1 cellular context compared by ENCODE assay signal in the genomic region with DNA sequence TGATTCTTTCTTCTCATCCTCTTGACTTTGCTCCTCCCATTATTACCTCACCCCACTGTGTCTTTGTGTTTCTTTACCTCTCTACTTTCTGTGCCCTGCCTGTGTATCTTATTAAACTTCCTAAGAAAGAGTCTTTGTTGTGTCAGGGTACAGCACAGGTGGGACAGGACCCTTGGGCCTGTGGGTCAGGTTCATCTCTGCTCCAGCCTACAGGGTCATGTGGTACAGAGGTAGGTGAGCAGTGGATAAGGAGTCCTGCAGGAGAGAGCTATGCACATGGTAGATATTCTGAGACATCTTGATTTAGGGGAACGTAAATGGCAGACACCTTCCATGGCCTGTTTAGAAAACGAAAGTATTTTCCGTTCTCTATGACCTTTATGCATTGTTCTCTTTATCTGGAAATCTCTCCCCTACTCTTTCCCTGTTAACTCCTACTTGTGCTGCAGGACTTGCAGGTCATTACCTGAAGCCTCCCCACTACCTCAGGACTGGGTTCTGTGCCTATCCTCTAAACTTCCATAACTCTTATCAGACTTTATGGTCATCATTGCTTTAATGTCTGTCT.
TF ChIP-seq lines count a peak whose summit lies in the region.

No MANE protein-coding gene starts in this region.

TF ChIP-seq in K562, 482 proteins besides CTCF, POLR2A, EP300 and RAD21:
- 0 out of 2 replicates have a peak, but pooled peaks have one; percentile 13 for TF ChIP-seq EP400 (IDR thresholded peaks at IDR 0.05)
- TF ChIP-seq, protein P1, sequence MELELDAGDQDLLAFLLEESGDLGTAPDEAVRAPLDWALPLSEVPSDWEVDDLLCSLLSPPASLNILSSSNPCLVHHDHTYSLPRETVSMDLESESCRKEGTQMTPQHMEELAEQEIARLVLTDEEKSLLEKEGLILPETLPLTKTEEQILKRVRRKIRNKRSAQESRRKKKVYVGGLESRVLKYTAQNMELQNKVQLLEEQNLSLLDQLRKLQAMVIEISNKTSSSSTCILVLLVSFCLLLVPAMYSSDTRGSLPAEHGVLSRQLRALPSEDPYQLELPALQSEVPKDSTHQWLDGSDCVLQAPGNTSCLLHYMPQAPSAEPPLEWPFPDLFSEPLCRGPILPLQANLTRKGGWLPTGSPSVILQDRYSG (tag; conservative IDR thresholded peaks at IDR 0.05; ENCODE audit: low read depth) = 0 out of 2 replicates have a peak, but pooled peaks have one; percentile 65
- TF ChIP-seq SOX6 (IDR thresholded peaks at IDR 0.05) = peak; percentile 93
- TF ChIP-seq, protein P2, sequence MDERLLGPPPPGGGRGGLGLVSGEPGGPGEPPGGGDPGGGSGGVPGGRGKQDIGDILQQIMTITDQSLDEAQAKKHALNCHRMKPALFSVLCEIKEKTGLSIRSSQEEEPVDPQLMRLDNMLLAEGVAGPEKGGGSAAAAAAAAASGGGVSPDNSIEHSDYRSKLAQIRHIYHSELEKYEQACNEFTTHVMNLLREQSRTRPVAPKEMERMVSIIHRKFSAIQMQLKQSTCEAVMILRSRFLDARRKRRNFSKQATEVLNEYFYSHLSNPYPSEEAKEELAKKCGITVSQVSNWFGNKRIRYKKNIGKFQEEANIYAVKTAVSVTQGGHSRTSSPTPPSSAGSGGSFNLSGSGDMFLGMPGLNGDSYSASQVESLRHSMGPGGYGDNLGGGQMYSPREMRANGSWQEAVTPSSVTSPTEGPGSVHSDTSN (CRISPR knock-in tag; IDR thresholded peaks at IDR 0.05; ENCODE audit: low read depth) = no peak
- TF ChIP-seq, protein P2 (tag; conservative IDR thresholded peaks at IDR 0.05; ENCODE audit: low read depth) = peak; percentile 14; the same call in 1 of the 2 replicates
- no peak for TF ChIP-seq EHMT2 (IDR thresholded peaks at IDR 0.05)
- no peak for TF ChIP-seq ZNF41 (CRISPR knock-in tag; conservative IDR thresholded peaks at IDR 0.05)
- TF ChIP-seq, protein P3, sequence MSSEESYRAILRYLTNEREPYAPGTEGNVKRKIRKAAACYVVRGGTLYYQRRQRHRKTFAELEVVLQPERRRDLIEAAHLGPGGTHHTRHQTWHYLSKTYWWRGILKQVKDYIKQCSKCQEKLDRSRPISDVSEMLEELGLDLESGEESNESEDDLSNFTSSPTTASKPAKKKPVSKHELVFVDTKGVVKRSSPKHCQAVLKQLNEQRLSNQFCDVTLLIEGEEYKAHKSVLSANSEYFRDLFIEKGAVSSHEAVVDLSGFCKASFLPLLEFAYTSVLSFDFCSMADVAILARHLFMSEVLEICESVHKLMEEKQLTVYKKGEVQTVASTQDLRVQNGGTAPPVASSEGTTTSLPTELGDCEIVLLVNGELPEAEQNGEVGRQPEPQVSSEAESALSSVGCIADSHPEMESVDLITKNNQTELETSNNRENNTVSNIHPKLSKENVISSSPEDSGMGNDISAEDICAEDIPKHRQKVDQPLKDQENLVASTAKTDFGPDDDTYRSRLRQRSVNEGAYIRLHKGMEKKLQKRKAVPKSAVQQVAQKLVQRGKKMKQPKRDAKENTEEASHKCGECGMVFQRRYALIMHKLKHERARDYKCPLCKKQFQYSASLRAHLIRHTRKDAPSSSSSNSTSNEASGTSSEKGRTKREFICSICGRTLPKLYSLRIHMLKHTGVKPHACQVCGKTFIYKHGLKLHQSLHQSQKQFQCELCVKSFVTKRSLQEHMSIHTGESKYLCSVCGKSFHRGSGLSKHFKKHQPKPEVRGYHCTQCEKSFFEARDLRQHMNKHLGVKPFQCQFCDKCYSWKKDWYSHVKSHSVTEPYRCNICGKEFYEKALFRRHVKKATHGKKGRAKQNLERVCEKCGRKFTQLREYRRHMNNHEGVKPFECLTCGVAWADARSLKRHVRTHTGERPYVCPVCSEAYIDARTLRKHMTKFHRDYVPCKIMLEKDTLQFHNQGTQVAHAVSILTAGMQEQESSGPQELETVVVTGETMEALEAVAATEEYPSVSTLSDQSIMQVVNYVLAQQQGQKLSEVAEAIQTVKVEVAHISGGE (CRISPR knock-in tag; IDR thresholded peaks at IDR 0.05) = 0 out of 6 replicates have a peak, but pooled peaks of 1 of the 3 experiments have one; percentile 25
- 0 out of 2 replicates have a peak, but pooled peaks have one; percentile 21 for TF ChIP-seq ZNF644 (tag; IDR thresholded peaks at IDR 0.05; ENCODE audit: low read depth)
- no peak for TF ChIP-seq BRF1 (IDR thresholded peaks at IDR 0.05; ENCODE audit: borderline replicate concordance, extremely low read depth, insufficient read length)
- TF ChIP-seq, protein P4, sequence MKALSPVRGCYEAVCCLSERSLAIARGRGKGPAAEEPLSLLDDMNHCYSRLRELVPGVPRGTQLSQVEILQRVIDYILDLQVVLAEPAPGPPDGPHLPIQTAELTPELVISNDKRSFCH (CRISPR knock-in tag; IDR thresholded peaks at IDR 0.05) = no peak
- TF ChIP-seq, protein P4 (tag; IDR thresholded peaks at IDR 0.05) = peak; percentile 76
- TF ChIP-seq SMARCA5 (IDR thresholded peaks at IDR 0.05) = no peak
- peak; percentile 61 for TF ChIP-seq ESRRA (IDR thresholded peaks at IDR 0.05; ENCODE audit: borderline replicate concordance, low read depth)
- no peak for TF ChIP-seq HSF4 (CRISPR knock-in tag; IDR thresholded peaks at IDR 0.05; ENCODE audit: borderline replicate concordance)
- TF ChIP-seq ZNF583 (CRISPR knock-in tag; IDR thresholded peaks at IDR 0.05) = no peak
- TF ChIP-seq, protein P5, sequence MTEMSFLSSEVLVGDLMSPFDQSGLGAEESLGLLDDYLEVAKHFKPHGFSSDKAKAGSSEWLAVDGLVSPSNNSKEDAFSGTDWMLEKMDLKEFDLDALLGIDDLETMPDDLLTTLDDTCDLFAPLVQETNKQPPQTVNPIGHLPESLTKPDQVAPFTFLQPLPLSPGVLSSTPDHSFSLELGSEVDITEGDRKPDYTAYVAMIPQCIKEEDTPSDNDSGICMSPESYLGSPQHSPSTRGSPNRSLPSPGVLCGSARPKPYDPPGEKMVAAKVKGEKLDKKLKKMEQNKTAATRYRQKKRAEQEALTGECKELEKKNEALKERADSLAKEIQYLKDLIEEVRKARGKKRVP (CRISPR knock-in tag; IDR thresholded peaks at IDR 0.05) = 0 out of 2 replicates have a peak, but pooled peaks have one; percentile 21
- TF ChIP-seq CREB1 (IDR thresholded peaks at IDR 0.05) = no peak
- no peak for TF ChIP-seq CREB1 (CRISPR knock-in tag; IDR thresholded peaks at IDR 0.05)
- no peak for TF ChIP-seq MCM5 (IDR thresholded peaks at IDR 0.05; ENCODE audit: low read depth)
- TF ChIP-seq NR2C2 (CRISPR knock-in tag; IDR thresholded peaks at IDR 0.05) = no peak
- TF ChIP-seq NR2C2 (tag; IDR thresholded peaks at IDR 0.05) = peak; percentile 79
- TF ChIP-seq C11orf30 (IDR thresholded peaks at IDR 0.05; ENCODE audit: low read depth) = no peak
- no peak for TF ChIP-seq SMARCB1 (IDR thresholded peaks at IDR 0.05; ENCODE audit: insufficient read length, low read depth)
- TF ChIP-seq TAF7 (tag; IDR thresholded peaks at IDR 0.05) = 0 out of 2 replicates have a peak, but pooled peaks have one; percentile 8
- TF ChIP-seq, protein P6, sequence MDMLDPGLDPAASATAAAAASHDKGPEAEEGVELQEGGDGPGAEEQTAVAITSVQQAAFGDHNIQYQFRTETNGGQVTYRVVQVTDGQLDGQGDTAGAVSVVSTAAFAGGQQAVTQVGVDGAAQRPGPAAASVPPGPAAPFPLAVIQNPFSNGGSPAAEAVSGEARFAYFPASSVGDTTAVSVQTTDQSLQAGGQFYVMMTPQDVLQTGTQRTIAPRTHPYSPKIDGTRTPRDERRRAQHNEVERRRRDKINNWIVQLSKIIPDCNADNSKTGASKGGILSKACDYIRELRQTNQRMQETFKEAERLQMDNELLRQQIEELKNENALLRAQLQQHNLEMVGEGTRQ (CRISPR knock-in tag; IDR thresholded peaks at IDR 0.05) = 0 out of 2 replicates have a peak, but pooled peaks have one; percentile 8
- TF ChIP-seq NR2C1 (IDR thresholded peaks at IDR 0.05) = peak; percentile 21; the same call in 1 of the 2 replicates
- peak; percentile 71 for TF ChIP-seq NR2C1 (tag; IDR thresholded peaks at IDR 0.05)
- TF ChIP-seq, protein P7, sequence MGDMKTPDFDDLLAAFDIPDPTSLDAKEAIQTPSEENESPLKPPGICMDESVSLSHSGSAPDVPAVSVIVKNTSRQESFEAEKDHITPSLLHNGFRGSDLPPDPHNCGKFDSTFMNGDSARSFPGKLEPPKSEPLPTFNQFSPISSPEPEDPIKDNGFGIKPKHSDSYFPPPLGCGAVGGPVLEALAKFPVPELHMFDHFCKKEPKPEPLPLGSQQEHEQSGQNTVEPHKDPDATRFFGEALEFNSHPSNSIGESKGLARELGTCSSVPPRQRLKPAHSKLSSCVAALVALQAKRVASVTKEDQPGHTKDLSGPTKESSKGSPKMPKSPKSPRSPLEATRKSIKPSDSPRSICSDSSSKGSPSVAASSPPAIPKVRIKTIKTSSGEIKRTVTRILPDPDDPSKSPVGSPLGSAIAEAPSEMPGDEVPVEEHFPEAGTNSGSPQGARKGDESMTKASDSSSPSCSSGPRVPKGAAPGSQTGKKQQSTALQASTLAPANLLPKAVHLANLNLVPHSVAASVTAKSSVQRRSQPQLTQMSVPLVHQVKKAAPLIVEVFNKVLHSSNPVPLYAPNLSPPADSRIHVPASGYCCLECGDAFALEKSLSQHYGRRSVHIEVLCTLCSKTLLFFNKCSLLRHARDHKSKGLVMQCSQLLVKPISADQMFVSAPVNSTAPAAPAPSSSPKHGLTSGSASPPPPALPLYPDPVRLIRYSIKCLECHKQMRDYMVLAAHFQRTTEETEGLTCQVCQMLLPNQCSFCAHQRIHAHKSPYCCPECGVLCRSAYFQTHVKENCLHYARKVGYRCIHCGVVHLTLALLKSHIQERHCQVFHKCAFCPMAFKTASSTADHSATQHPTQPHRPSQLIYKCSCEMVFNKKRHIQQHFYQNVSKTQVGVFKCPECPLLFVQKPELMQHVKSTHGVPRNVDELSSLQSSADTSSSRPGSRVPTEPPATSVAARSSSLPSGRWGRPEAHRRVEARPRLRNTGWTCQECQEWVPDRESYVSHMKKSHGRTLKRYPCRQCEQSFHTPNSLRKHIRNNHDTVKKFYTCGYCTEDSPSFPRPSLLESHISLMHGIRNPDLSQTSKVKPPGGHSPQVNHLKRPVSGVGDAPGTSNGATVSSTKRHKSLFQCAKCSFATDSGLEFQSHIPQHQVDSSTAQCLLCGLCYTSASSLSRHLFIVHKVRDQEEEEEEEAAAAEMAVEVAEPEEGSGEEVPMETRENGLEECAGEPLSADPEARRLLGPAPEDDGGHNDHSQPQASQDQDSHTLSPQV (IDR thresholded peaks at IDR 0.05) = peak; percentile 11; the same call in 1 of the 2 replicates
- TF ChIP-seq ZNF766 (CRISPR knock-in tag; conservative IDR thresholded peaks at IDR 0.05) = 0 out of 2 replicates have a peak, but pooled peaks have one; percentile 50
- TF ChIP-seq ATF1 (CRISPR knock-in tag; IDR thresholded peaks at IDR 0.05) = no peak
- no peak for TF ChIP-seq ATF1 (tag; IDR thresholded peaks at IDR 0.05)
- TF ChIP-seq SMAD1 (IDR thresholded peaks at IDR 0.05; ENCODE audit: low read depth, low read length, partially characterized antibody) = no peak
